ENCODE assay signal across 6 cellular contexts in the genomic region with DNA sequence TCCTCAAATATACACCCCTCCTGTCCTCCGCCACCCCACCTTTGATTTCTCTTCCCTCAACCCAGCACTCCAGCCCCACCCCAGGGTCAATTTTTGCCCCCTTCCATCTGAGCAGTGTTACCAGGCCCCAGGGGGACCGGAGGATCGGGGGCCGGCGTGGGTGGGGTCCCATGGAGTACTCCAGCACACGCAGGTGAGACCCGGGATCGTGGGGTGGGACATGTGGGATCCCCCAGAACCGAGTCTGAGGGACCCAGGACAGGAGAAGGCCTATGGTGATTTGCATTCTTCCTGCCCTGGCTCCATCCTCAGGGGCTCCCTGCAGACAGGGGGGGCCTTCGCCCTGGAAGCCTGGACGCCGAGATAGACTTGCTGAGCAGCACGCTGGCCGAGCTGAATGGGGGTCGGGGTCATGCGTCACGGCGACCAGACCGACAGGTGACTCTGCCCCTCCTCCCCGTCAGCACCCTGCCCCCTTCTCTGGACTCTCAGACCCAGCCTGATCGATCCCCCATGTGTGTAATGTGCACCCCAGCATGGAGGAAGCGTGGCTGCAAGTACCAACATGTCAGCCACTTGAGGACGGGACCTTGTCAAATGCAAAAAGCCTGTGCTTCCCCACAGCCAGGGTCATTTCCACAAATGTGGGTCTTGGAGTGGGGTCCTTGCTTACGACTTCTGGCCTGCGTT. TPM values are rescaled to one million over a fixed set of nuclear protein-coding genes. Genes with fewer than 3 reads are reported as not detected.
DNase-seq lines count a peak whose midpoint lies in the region; TF ChIP-seq lines count a peak whose summit lies in the region.

No MANE protein-coding gene starts in this region.

- TF ChIP-seq CTCF in fibroblast of villous mesenchyme (IDR thresholded peaks at IDR 0.05; ENCODE audit: insufficient read depth, low read depth, low read length), result no peak

- H3K27me3 Mint-ChIP-seq in T-helper 1 cell treated with Interleukin-12 subunit alpha and Interleukin-12 subunit beta and Interleukin-4 antibody, amounts not matched to agents 30 μg/mL and 1 μg/mL, for 36 hours (ENCODE audit: low read depth), result no peaks in the 10 kb centered on the region

- H3K4me3 Mint-ChIP-seq in T-helper 1 cell treated with Interleukin-12 subunit alpha and Interleukin-12 subunit beta and Interleukin-4 antibody, amounts not matched to agents 30 μg/mL and 1 μg/mL, for 36 hours, result peak overlapping the region; percentile 76

- peak overlapping the region; percentile 87 for H3K4me3 ChIP-seq in fibroblast of villous mesenchyme (ENCODE audit: low read depth, low read length)

- no peaks in the 10 kb centered on the region for H3K9me3 Mint-ChIP-seq in T-helper 1 cell treated with Interleukin-12 subunit alpha and Interleukin-12 subunit beta and Interleukin-4 antibody, amounts not matched to agents 30 μg/mL and 1 μg/mL, for 36 hours

- H3K36me3 Mint-ChIP-seq in T-helper 1 cell treated with Interleukin-12 subunit alpha and Interleukin-12 subunit beta and Interleukin-4 antibody, amounts not matched to agents 30 μg/mL and 1 μg/mL, for 36 hours (ENCODE audit: low read depth), result peaks cover 13% of the 10 kb centered on the region

- H3K4me1 Mint-ChIP-seq in T-helper 1 cell treated with Interleukin-12 subunit alpha and Interleukin-12 subunit beta and Interleukin-4 antibody, amounts not matched to agents 30 μg/mL and 1 μg/mL, for 36 hours (ENCODE audit: low read depth), result peaks cover 15% of the 10 kb centered on the region

- no peak for DNase-seq in T-helper 1 cell
- no peak for DNase-seq in fibroblast of villous mesenchyme (ENCODE audit: low read depth)
- peak in 3 of 49 donors; percentile 17 to 27 (median 18) for DNase-seq in substantia nigra (lab: John Stamatoyannopoulos, UW)
- DNase-seq in amniotic stem cell (lab: John Stamatoyannopoulos, UW), result no peak
- DNase-seq in stimulated activated naive CD4-positive, alpha-beta T cell treated with Interleukin-2 at 50 U/mL for 16 hours (lab: John Stamatoyannopoulos, UW), result no peak

- peak overlapping the region; percentile 97 for H3K27ac ChIP-seq in substantia nigra (ENCODE audit: low read depth, low read length, poor library complexity, severe bottlenecking)

- H3K27ac Mint-ChIP-seq in T-helper 1 cell treated with Interleukin-12 subunit alpha and Interleukin-12 subunit beta and Interleukin-4 antibody, amounts not matched to agents 30 μg/mL and 1 μg/mL, for 36 hours, result peak overlapping the region; percentile 73

RNA-seq across cellular contexts. Expression of a gene that starts 0.8 kb away (rescaled TPM):
- 86.0 and 106 TPM in 2 replicates for total RNA-seq in fibroblast of villous mesenchyme

RNA-seq across cellular contexts. Expression of a gene that starts 7.0 kb away (rescaled TPM):
- 50.1 and 50.6 TPM in 2 replicates for total RNA-seq in fibroblast of villous mesenchyme

RNA-seq across cellular contexts. Expression of a gene that starts 15.4 kb away (rescaled TPM):
- total RNA-seq in fibroblast of villous mesenchyme, result 16.0 and 20.0 TPM in 2 replicates

RNA-seq across cellular contexts. Expression of a gene that starts 21.6 kb away (rescaled TPM):
- total RNA-seq in fibroblast of villous mesenchyme, result 5.6 and 7.1 TPM in 2 replicates

RNA-seq across cellular contexts. Expression of a gene that starts 27.7 kb away (rescaled TPM):
- total RNA-seq in fibroblast of villous mesenchyme, result not detected in 2 replicates
